Comparison of ENCODE assay signal across 10 cellular contexts in genomic region chr11:115221461-115222069, GRCh38.
DNase-seq lines count a peak whose midpoint lies in the region; ATAC-seq and TF ChIP-seq lines count a peak whose summit lies in the region.
"Had no signal": no experiment of that assay in that cellular context is flagged by ENCODE, and none has a peak within 500 bp of the region (broad histone marks: within the 10 kb centered on the region; RNA-seq: fewer than 3 reads in every experiment).

No MANE protein-coding gene starts in this region.

- H2AK5ac ChIP-seq in mesendoderm (ENCODE audit: low read length) = no peak overlapping the region

- CTCF ChIA-PET in A673 (lab: Charles Lee) = interaction anchor here (0.5 kb wide), 1 partner anchor 44 kb away, joined by 7 read pairs; no protein-coding TSS in a partner anchor

- H2BK15ac ChIP-seq in mesendoderm (replicated peaks; ENCODE audit: low read depth) = no peak overlapping the region

- no peaks in the 10 kb centered on the region for H3K79me1 ChIP-seq in mesendoderm (ENCODE audit: low read length)

- H3K23ac ChIP-seq in mesendoderm (ENCODE audit: low read length) = no peak overlapping the region

- POLR2A ChIA-PET in A673 (lab: Charles Lee; ENCODE audit: low non-redundant PET) = no interaction called here

- H3K18ac ChIP-seq in mesendoderm (ENCODE audit: low read length) = peak overlapping the region; percentile 86

- H3K56ac ChIP-seq in mesendoderm (ENCODE audit: low read length) = no peak overlapping the region

- H3K36me3 ChIP-seq in MM.1S (replicated peaks; ENCODE audit: insufficient read depth, low read length) (no peaks in the 10 kb centered on the region; the same call in 1 of the 2 replicates), mesendoderm (ENCODE audit: control insufficient read depth, insufficient read depth, low read length) (no peaks in the 10 kb centered on the region), prostate gland (no peaks in the 10 kb centered on the region), A673 (ENCODE audit: insufficient read depth, low read length, poor library complexity, severe bottlenecking) (no peaks in the 10 kb centered on the region)
- H3K36me3 ChIP-seq: SJSA1, vagina had no signal

- H3K9me2 ChIP-seq in MM.1S (replicated peaks; ENCODE audit: insufficient read depth, low read length) = no peaks in the 10 kb centered on the region

- H4K5ac ChIP-seq in mesendoderm (ENCODE audit: low read length) = no peak overlapping the region

- H3K9ac ChIP-seq in MM.1S (ENCODE audit: low read length) (peak overlapping the region; percentile 97), mesendoderm (ENCODE audit: low read length) (no peak overlapping the region)

- H3K9me3 ChIP-seq in MM.1S (replicated peaks; ENCODE audit: insufficient read depth, low read length) (no peaks in the 10 kb centered on the region), prostate gland (no peaks in the 10 kb centered on the region), A673 (ENCODE audit: low read depth, low read length, poor library complexity, severe bottlenecking) (no peaks in the 10 kb centered on the region)
- H3K9me3 ChIP-seq: SJSA1, vagina had no signal

- H3K79me2 ChIP-seq in MM.1S (ENCODE audit: low read length) (peaks cover 39% of the 10 kb centered on the region), mesendoderm (ENCODE audit: control insufficient read depth, insufficient read depth, low read length) (no peaks in the 10 kb centered on the region)

- DNase-seq in MM.1S (peak; percentile 83), mesendoderm (peak; percentile 69), prostate gland (ENCODE audit: low spot score) (no peak), NCI-H524 (lab: John Stamatoyannopoulos, UW) (no peak), A673 (ENCODE audit: low spot score) (no peak), HT-29 (ENCODE audit: low spot score) (no peak)

- H3K27me3 ChIP-seq in MM.1S (replicated peaks; ENCODE audit: insufficient read depth, low read length) = no peaks in the 10 kb centered on the region
- H3K27me3 ChIP-seq in mesendoderm (ENCODE audit: insufficient read depth, low read length, poor library complexity) = no peaks in the 10 kb centered on the region
- no peaks in the 10 kb centered on the region for H3K27me3 ChIP-seq in prostate gland (replicated peaks; ENCODE audit: insufficient read depth)
- H3K27me3 ChIP-seq in A673 (replicated peaks; ENCODE audit: insufficient read depth, low read depth, low read length, poor library complexity) = no peaks in the 10 kb centered on the region
- H3K27me3 ChIP-seq: SJSA1, vagina had no signal

- BruUV-seq in A673 (replicated peaks; lab: Mats Ljungman, UMichigan) = no TSS peak

- peak overlapping the region; percentile 36 for H3K4me3 ChIP-seq in MM.1S (ENCODE audit: low read length)
- no peak overlapping the region for H3K4me3 ChIP-seq in mesendoderm (ENCODE audit: low read length)
- no peak overlapping the region for H3K4me3 ChIP-seq in prostate gland
- no peak overlapping the region for H3K4me3 ChIP-seq in A673 (ENCODE audit: low read depth, low read length, poor library complexity, severe bottlenecking)
- H3K4me3 ChIP-seq: SJSA1, vagina had no signal

- H2BK120ac ChIP-seq in mesendoderm (ENCODE audit: low read depth, low read length) = no peak overlapping the region

- H2BK5ac ChIP-seq in mesendoderm (ENCODE audit: low read length) = no peak overlapping the region

- H3K27ac ChIP-seq in MM.1S (ENCODE audit: low read length) = peak overlapping the region; percentile 99
- peak overlapping the region; percentile 74 for H3K27ac ChIP-seq in mesendoderm (ENCODE audit: low read depth, low read length)
- H3K27ac ChIP-seq in prostate gland = no peak overlapping the region
- H3K27ac ChIP-seq in A673 (ENCODE audit: low read depth, low read length, poor library complexity, severe bottlenecking) = no peak overlapping the region
- H3K27ac ChIP-seq: vagina had no signal

- H3F3A ChIP-seq in MM.1S (ENCODE audit: insufficient read depth, low read length) = peaks cover 56% of the 10 kb centered on the region

- H4K20me1 ChIP-seq in MM.1S (ENCODE audit: insufficient read depth, low read length) = no peaks in the 10 kb centered on the region

- H2AFZ ChIP-seq in MM.1S (ENCODE audit: low read length) = no peak overlapping the region

- no peak for TF ChIP-seq POLR2A in prostate gland (IDR thresholded peaks at IDR 0.05)

- H3K4me2 ChIP-seq in MM.1S (ENCODE audit: low read depth, low read length) = peak overlapping the region; percentile 90
- no peak overlapping the region for H3K4me2 ChIP-seq in mesendoderm (ENCODE audit: low read length)

- TF ChIP-seq CTCF in MM.1S (IDR thresholded peaks at IDR 0.05; ENCODE audit: low read length) (no peak), prostate gland (IDR thresholded peaks at IDR 0.05) (no peak), A673 (conservative IDR thresholded peaks at IDR 0.05; ENCODE audit: low read depth, low read length) (no peak)

- H3K4me1 ChIP-seq in MM.1S (ENCODE audit: low read length) (peaks cover 71% of the 10 kb centered on the region), mesendoderm (ENCODE audit: control insufficient read depth, low read depth, low read length) (peaks cover 4% of the 10 kb centered on the region), prostate gland (replicated peaks) (no peaks in the 10 kb centered on the region), A673 (ENCODE audit: insufficient read depth, low read length, poor library complexity, severe bottlenecking) (no peaks in the 10 kb centered on the region)
- H3K4me1 ChIP-seq: vagina had no signal

- H3K4ac ChIP-seq in mesendoderm (ENCODE audit: low read depth, low read length) = no peak overlapping the region

- no CpG with 5 or more reads among the region's 2 CpGs for WGBS in mesendoderm (ENCODE audit: extremely low coverage, insufficient coverage, low lambda C conversion rate)
- 75% methylated on average over 2 of the region's 2 CpGs for WGBS in prostate gland

- intact Hi-C loops in prostate gland (cut with DNase I) (no loop called here), A673 (cut with micrococcal nuclease; ENCODE audit: unreplicated experiment) (no loop called here)

- peak; percentile 34 for ATAC-seq in GM18520 (IDR thresholded peaks at IDR 0.05; ENCODE audit: unreplicated experiment)
- peak; percentile 31 for ATAC-seq in GM21786 (IDR thresholded peaks at IDR 0.05; ENCODE audit: unreplicated experiment)

- no peak overlapping the region for H4K8ac ChIP-seq in mesendoderm (ENCODE audit: low read depth, low read length)

Comparison
In these comparisons a context has a peak if more than half of its experiments do, and no peak if none do; other contexts are left out.
1. DNase-seq: peak in MM.1S (single experiment) and mesendoderm (single experiment); none in prostate gland (single experiment), NCI-H524 (0 of 2), A673 (single experiment) and HT-29 (single experiment).
2. H3K27ac ChIP-seq: peak in MM.1S (single experiment) and mesendoderm (single experiment); none in prostate gland (0 of 2) and A673 (single experiment).